20 cellular contexts compared by ENCODE assay signal in genomic region chr18:51017140-51017874, GRCh38. TPM values are rescaled to one million over a fixed set of nuclear protein-coding genes. Genes with fewer than 3 reads are reported as not detected.
DNase-seq lines count a peak whose midpoint lies in the region; TF ChIP-seq lines count a peak whose summit lies in the region.
"Had no signal": no experiment of that assay in that cellular context is flagged by ENCODE, and none has a peak within 500 bp of the region (broad histone marks: within the 10 kb centered on the region; RNA-seq: fewer than 3 reads in every experiment).

No MANE protein-coding gene starts in this region.

- H3K4me3 ChIP-seq in HUES64 (ENCODE audit: low read length) (no peak overlapping the region), astrocyte of the cerebellum (ENCODE audit: low read depth, low read length) (no peak overlapping the region)
- H3K4me3 ChIP-seq: dorsolateral prefrontal cortex, MG63, right atrium auricular region, tibial artery had no signal

- H3K27ac ChIP-seq in HUES64 (ENCODE audit: low read depth, low read length) (peak overlapping the region; percentile 67), temporal lobe (ENCODE audit: low read depth, low read length) (peak overlapping the region; percentile 31)
- H3K27ac ChIP-seq: right atrium auricular region, RWPE1, tibial artery had no signal

- H3K4me1 ChIP-seq in HUES64 (ENCODE audit: insufficient read depth, low read length): peaks cover 14% of the 10 kb centered on the region
- H3K4me1 ChIP-seq: BE2C, right atrium auricular region, tibial artery had no signal

- H3K36me3 ChIP-seq in HUES64 (ENCODE audit: insufficient read depth, low read length): no peaks in the 10 kb centered on the region
- H3K36me3 ChIP-seq: BE2C, MG63, right atrium auricular region had no signal

- H3K9ac ChIP-seq in HUES64 (ENCODE audit: low read depth, low read length): no peak overlapping the region

- no peaks in the 10 kb centered on the region for H3K27me3 ChIP-seq in HUES64 (ENCODE audit: insufficient read depth, low read length)
- H3K27me3 ChIP-seq: BE2C, dorsolateral prefrontal cortex, MG63, right atrium auricular region, tibial artery had no signal

- 62% methylated on average over 8 of the region's 8 CpGs for WGBS in HUES64

- 0 out of 2 replicates have a peak, but pooled peaks cover 8% of the 10 kb centered on the region for H3K9me3 ChIP-seq in HUES64 (ENCODE audit: insufficient read depth, low read depth, low read length)
- H3K9me3 ChIP-seq: BE2C, MG63, right atrium auricular region, tibial artery had no signal

- no peak for TF ChIP-seq CTCF in astrocyte of the cerebellum (IDR thresholded peaks at IDR 0.05; ENCODE audit: low read depth, low read length, missing control alignments)

- in situ Hi-C loops in astrocyte of the cerebellum (cut with HindIII; ENCODE audit: low sequenced_read_pairs): no loop called here

- DNase-seq in astrocyte of the cerebellum (ENCODE audit: low read depth) (peak; percentile 83), iPS-NIHi7 (ENCODE audit: extremely low spot score) (peak; percentile 45), NCI-H1436 treated with DMSO at 0.1 percent for 48 hours (lab: John Stamatoyannopoulos, UW) (no peak), NOMO-1 treated with DMSO at 0.1 percent for 48 hours (lab: John Stamatoyannopoulos, UW; ENCODE audit: unreplicated experiment) (no peak), AG08395 (ENCODE audit: low spot score) (no peak)
- DNase-seq: activated CD4-positive, alpha-beta T cell treated with anti-CD3 and anti-CD28 coated beads for 36 hours; BE2C; dorsolateral prefrontal cortex; HCEC 1CT; left ventricle myocardium superior; MG63; NCI-H187; NK-92 treated with Interleukin-12 subunit alpha and Interleukin-12 subunit beta, amount 100 ng/mL, for 24 hours; stimulated activated CD4-positive, alpha-beta T cell treated with anti-CD3 and anti-CD28 coated beads, Interleukin-15, amount 100 ng/mL, for 24 hours; stimulated activated naive B cell treated with anti-CD40 and anti-IgM and Interleukin-4, amounts not matched to agents 10 μg/mL and 1 μg/mL and 100 μg/mL, for 72 hours; tibial artery had no signal

RNA-seq across cellular contexts. Expression of gene SMAD4, which starts 12.7 kb away (rescaled TPM):
- polyA plus RNA-seq in HUES64 (2013, experiment 1 of 2): 95.1 TPM
- polyA plus RNA-seq in HUES64 (2013, experiment 2 of 2): 89.7 TPM
- 61.7 TPM for total RNA-seq in temporal lobe

RNA-seq across cellular contexts. Expression of gene ELAC1, which starts 49.5 kb away (rescaled TPM):
- polyA plus RNA-seq in HUES64 (2013, experiment 1 of 2): 5.8 TPM
- polyA plus RNA-seq in HUES64 (2013, experiment 2 of 2): 8.0 TPM
- 8.9 TPM for total RNA-seq in temporal lobe

Comparison
In these comparisons a context has a peak if more than half of its experiments do, and no peak if none do; other contexts are left out.
1. DNase-seq: peak in astrocyte of the cerebellum (single experiment) and iPS-NIHi7 (single experiment); none in NCI-H1436 treated with DMSO at 0.1 percent for 48 hours (single experiment), NOMO-1 treated with DMSO at 0.1 percent for 48 hours (single experiment) and AG08395 (single experiment).